Comparison of ENCODE assay signal across 17 cellular contexts in the genomic region with DNA sequence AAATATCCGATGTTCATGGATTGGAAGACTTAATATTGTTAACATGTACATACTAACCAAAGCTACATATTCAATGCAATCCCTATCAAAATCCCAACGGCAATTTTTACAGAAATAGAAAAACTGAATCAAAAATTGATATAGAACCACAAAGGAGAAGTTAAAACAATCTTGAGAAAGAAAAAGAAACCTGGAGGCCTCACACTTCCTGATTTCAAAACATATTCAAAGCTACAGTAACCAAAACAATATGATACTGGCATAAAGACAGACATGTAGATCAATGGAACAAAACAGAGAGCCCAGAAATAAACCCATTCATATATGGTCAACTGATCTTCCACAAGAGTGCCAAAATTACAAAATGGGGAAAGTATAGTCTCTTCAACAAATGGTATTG. TPM values are rescaled to one million over a fixed set of nuclear protein-coding genes. Genes with fewer than 3 reads are reported as not detected.
"Had no signal": no experiment of that assay in that cellular context is flagged by ENCODE, and none has a peak within 500 bp of the region (broad histone marks: within the 10 kb centered on the region; RNA-seq: fewer than 3 reads in every experiment).

No MANE protein-coding gene starts in this region.

- H3K4me1 ChIP-seq: breast epithelium, foreskin keratinocyte, thyroid gland had no signal

- H3K4me3 Mint-ChIP-seq: activated CD4-positive, alpha-beta memory T cell treated with anti-CD3 and anti-CD28 coated beads for 36 hours; activated CD4-positive, alpha-beta T cell treated with anti-CD3 and anti-CD28 coated beads for 36 hours; activated naive CD4-positive, alpha-beta T cell treated with anti-CD3 and anti-CD28 coated beads, Interleukin-2, amount 10 ng/mL, durations not matched to agents 7 days and 5 days; activated T-cell treated with anti-CD3 and anti-CD28 coated beads, Interleukin-2, amount 50 U/mL, for 24 hours; dendritic cell treated with granulocyte-macrophage colony-stimulating factor and Interleukin-4, amounts not matched to agents 40 ng/mL and 50 ng/mL, for 4 days; nephron; stimulated activated effector memory CD8-positive, alpha-beta T cell treated with anti-CD3 and anti-CD28 coated beads, Interleukin-12 subunit alpha, Interleukin-12 subunit beta, amount 100 ng/mL, for 72 hours had no signal

- DNase-seq: activated CD4-positive, alpha-beta memory T cell treated with anti-CD3 and anti-CD28 coated beads for 36 hours; activated CD4-positive, alpha-beta T cell treated with anti-CD3 and anti-CD28 coated beads for 36 hours; activated naive CD4-positive, alpha-beta T cell treated with anti-CD3 and anti-CD28 coated beads, Interleukin-2, amount 10 ng/mL, durations not matched to agents 7 days and 5 days; activated T-cell treated with anti-CD3 and anti-CD28 coated beads, Interleukin-2, amount 50 U/mL, for 24 hours; cerebellar nuclear complex; effector memory CD4-positive, alpha-beta T cell; foreskin keratinocyte; glutamatergic neuron; kidney glomerular epithelial cell; occipital lobe; thyroid gland had no signal

- H3K9me3 ChIP-seq: ascending aorta, breast epithelium, thyroid gland had no signal

- H3K9me3 Mint-ChIP-seq: activated CD4-positive, alpha-beta memory T cell treated with anti-CD3 and anti-CD28 coated beads for 36 hours; activated naive CD4-positive, alpha-beta T cell treated with anti-CD3 and anti-CD28 coated beads, Interleukin-2, amount 10 ng/mL, durations not matched to agents 7 days and 5 days; activated T-cell treated with anti-CD3 and anti-CD28 coated beads, Interleukin-2, amount 50 U/mL, for 24 hours; dendritic cell treated with granulocyte-macrophage colony-stimulating factor and Interleukin-4, amounts not matched to agents 40 ng/mL and 50 ng/mL, for 4 days; stimulated activated effector memory CD8-positive, alpha-beta T cell treated with anti-CD3 and anti-CD28 coated beads, Interleukin-12 subunit alpha, Interleukin-12 subunit beta, amount 100 ng/mL, for 72 hours had no signal

- H3K27ac Mint-ChIP-seq: activated CD4-positive, alpha-beta memory T cell treated with anti-CD3 and anti-CD28 coated beads for 36 hours; activated CD4-positive, alpha-beta T cell treated with anti-CD3 and anti-CD28 coated beads for 36 hours; activated naive CD4-positive, alpha-beta T cell treated with anti-CD3 and anti-CD28 coated beads, Interleukin-2, amount 10 ng/mL, durations not matched to agents 7 days and 5 days; activated T-cell treated with anti-CD3 and anti-CD28 coated beads, Interleukin-2, amount 50 U/mL, for 24 hours; dendritic cell treated with granulocyte-macrophage colony-stimulating factor and Interleukin-4, amounts not matched to agents 40 ng/mL and 50 ng/mL, for 4 days; nephron; stimulated activated effector memory CD8-positive, alpha-beta T cell treated with anti-CD3 and anti-CD28 coated beads, Interleukin-12 subunit alpha, Interleukin-12 subunit beta, amount 100 ng/mL, for 72 hours had no signal

- H3K36me3 ChIP-seq: ascending aorta, breast epithelium, thyroid gland had no signal

- H3K27me3 Mint-ChIP-seq: activated CD4-positive, alpha-beta memory T cell treated with anti-CD3 and anti-CD28 coated beads for 36 hours; activated CD4-positive, alpha-beta T cell treated with anti-CD3 and anti-CD28 coated beads for 36 hours; dendritic cell treated with granulocyte-macrophage colony-stimulating factor and Interleukin-4, amounts not matched to agents 40 ng/mL and 50 ng/mL, for 4 days had no signal

- H3K27ac ChIP-seq: ascending aorta, breast epithelium, foreskin keratinocyte, thyroid gland, VCaP had no signal

- ATAC-seq: activated CD4-positive, alpha-beta T cell treated with anti-CD3 and anti-CD28 coated beads for 36 hours; foreskin keratinocyte; stimulated activated effector memory CD8-positive, alpha-beta T cell treated with anti-CD3 and anti-CD28 coated beads, Interleukin-12 subunit alpha, Interleukin-12 subunit beta, amount 100 ng/mL, for 72 hours had no signal

- H3K36me3 Mint-ChIP-seq: activated CD4-positive, alpha-beta memory T cell treated with anti-CD3 and anti-CD28 coated beads for 36 hours; activated naive CD4-positive, alpha-beta T cell treated with anti-CD3 and anti-CD28 coated beads, Interleukin-2, amount 10 ng/mL, durations not matched to agents 7 days and 5 days had no signal

- H3K4me3 ChIP-seq: ascending aorta, breast epithelium, thyroid gland had no signal

- H3K27me3 ChIP-seq: ascending aorta, breast epithelium, thyroid gland had no signal

RNA-seq across cellular contexts. Expression of gene PELI2, which starts 5.4 kb away (rescaled TPM):
- total RNA-seq: foreskin keratinocyte had no signal
